2 cellular contexts compared by ENCODE assay signal in genomic region chr12:19390208-19390607, GRCh38.
TF ChIP-seq lines count a peak whose summit lies in the region.

No MANE protein-coding gene starts in this region.

TF ChIP-seq in IMR-90, 13 proteins besides CTCF, POLR2A, EP300 and RAD21 (continued from another document):
- TF ChIP-seq NFE2L2 (IDR thresholded peaks at IDR 0.05; ENCODE audit: low read depth, low read length) (no peak), MAFK (IDR thresholded peaks at IDR 0.05; ENCODE audit: low read depth, low read length) (no peak), RFX5 (IDR thresholded peaks at IDR 0.05; ENCODE audit: low read depth, low read length) (no peak), BHLHE40 (IDR thresholded peaks at IDR 0.05; ENCODE audit: low read depth, low read length) (no peak), CEBPB (IDR thresholded peaks at IDR 0.05; ENCODE audit: low read depth, low read length) (no peak), RCOR1 (IDR thresholded peaks at IDR 0.05; ENCODE audit: insufficient replicate concordance, low read length) (no peak), SMC3 (IDR thresholded peaks at IDR 0.05; ENCODE audit: low read depth, low read length) (no peak), CHD1 (IDR thresholded peaks at IDR 0.05; ENCODE audit: low read depth, low read length) (no peak), MAZ (IDR thresholded peaks at IDR 0.05; ENCODE audit: borderline replicate concordance, low read depth, low read length) (no peak)
- TF ChIP-seq, protein P1, sequence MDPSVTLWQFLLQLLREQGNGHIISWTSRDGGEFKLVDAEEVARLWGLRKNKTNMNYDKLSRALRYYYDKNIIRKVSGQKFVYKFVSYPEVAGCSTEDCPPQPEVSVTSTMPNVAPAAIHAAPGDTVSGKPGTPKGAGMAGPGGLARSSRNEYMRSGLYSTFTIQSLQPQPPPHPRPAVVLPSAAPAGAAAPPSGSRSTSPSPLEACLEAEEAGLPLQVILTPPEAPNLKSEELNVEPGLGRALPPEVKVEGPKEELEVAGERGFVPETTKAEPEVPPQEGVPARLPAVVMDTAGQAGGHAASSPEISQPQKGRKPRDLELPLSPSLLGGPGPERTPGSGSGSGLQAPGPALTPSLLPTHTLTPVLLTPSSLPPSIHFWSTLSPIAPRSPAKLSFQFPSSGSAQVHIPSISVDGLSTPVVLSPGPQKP (IDR thresholded peaks at IDR 0.05; ENCODE audit: borderline replicate concordance, low read depth, low read length), result no peak
- TF ChIP-seq, protein P2, sequence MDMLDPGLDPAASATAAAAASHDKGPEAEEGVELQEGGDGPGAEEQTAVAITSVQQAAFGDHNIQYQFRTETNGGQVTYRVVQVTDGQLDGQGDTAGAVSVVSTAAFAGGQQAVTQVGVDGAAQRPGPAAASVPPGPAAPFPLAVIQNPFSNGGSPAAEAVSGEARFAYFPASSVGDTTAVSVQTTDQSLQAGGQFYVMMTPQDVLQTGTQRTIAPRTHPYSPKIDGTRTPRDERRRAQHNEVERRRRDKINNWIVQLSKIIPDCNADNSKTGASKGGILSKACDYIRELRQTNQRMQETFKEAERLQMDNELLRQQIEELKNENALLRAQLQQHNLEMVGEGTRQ (IDR thresholded peaks at IDR 0.05; ENCODE audit: low read depth, low read length), result no peak

TF ChIP-seq in WTC11, 78 proteins besides CTCF, POLR2A, EP300 and RAD21:
- TF ChIP-seq, protein P3, sequence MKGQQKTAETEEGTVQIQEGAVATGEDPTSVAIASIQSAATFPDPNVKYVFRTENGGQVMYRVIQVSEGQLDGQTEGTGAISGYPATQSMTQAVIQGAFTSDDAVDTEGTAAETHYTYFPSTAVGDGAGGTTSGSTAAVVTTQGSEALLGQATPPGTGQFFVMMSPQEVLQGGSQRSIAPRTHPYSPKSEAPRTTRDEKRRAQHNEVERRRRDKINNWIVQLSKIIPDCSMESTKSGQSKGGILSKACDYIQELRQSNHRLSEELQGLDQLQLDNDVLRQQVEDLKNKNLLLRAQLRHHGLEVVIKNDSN (CRISPR knock-in tag; IDR thresholded peaks at IDR 0.05), result no peak
- TF ChIP-seq, protein P4, sequence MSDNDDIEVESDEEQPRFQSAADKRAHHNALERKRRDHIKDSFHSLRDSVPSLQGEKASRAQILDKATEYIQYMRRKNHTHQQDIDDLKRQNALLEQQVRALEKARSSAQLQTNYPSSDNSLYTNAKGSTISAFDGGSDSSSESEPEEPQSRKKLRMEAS (CRISPR knock-in tag; IDR thresholded peaks at IDR 0.05), result no peak
- TF ChIP-seq, protein P5, sequence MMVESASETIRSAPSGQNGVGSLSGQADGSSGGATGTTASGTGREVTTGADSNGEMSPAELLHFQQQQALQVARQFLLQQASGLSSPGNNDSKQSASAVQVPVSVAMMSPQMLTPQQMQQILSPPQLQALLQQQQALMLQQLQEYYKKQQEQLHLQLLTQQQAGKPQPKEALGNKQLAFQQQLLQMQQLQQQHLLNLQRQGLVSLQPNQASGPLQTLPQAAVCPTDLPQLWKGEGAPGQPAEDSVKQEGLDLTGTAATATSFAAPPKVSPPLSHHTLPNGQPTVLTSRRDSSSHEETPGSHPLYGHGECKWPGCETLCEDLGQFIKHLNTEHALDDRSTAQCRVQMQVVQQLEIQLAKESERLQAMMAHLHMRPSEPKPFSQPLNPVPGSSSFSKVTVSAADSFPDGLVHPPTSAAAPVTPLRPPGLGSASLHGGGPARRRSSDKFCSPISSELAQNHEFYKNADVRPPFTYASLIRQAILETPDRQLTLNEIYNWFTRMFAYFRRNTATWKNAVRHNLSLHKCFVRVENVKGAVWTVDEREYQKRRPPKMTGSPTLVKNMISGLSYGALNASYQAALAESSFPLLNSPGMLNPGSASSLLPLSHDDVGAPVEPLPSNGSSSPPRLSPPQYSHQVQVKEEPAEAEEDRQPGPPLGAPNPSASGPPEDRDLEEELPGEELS (CRISPR knock-in tag; IDR thresholded peaks at IDR 0.05), result no peak
